15 cellular contexts compared by ENCODE assay signal in genomic region chr15:100284701-100285100, GRCh38. TPM values are rescaled to one million over a fixed set of nuclear protein-coding genes. Genes with fewer than 3 reads are reported as not detected.
DNase-seq lines count a peak whose midpoint lies in the region; ATAC-seq and TF ChIP-seq lines count a peak whose summit lies in the region.
"Had no signal": no experiment of that assay in that cellular context is flagged by ENCODE, and none has a peak within 500 bp of the region (broad histone marks: within the 10 kb centered on the region; RNA-seq: fewer than 3 reads in every experiment).

No MANE protein-coding gene starts in this region.

- DNase-seq in DMS53 (lab: John Stamatoyannopoulos, UW) (peak; percentile 11), DMS53 treated with DMSO at 0.1 percent for 48 hours (lab: John Stamatoyannopoulos, UW; ENCODE audit: unreplicated experiment) (no peak), esophagus muscularis mucosa (ENCODE audit: extremely low spot score) (peak; percentile 94), right lobe of liver (peak; percentile 84 to 93 (median 91)), stomach (peak; percentile 36), hepatic stellate cell (ENCODE audit: low spot score) (no peak), H7 (no peak), WERI-Rb-1 (no peak)
- DNase-seq: DMS79 treated with DMSO at 0.1 percent for 48 hours, NCI-H187 treated with DMSO at 0.1 percent for 48 hours, NCI-H524, nucleus accumbens had no signal

- peak; percentile 93 to 98 (median 96) for ATAC-seq in right lobe of liver
- ATAC-seq: stimulated activated effector memory CD8-positive, alpha-beta T cell treated with anti-CD3 and anti-CD28 coated beads, Interleukin-12 subunit alpha, Interleukin-12 subunit beta, amount 100 ng/mL, for 72 hours had no signal

- TF ChIP-seq POLR2A in esophagus muscularis mucosa (IDR thresholded peaks at IDR 0.05; ENCODE audit: low read depth) = no peak
- TF ChIP-seq POLR2A in right lobe of liver (IDR thresholded peaks at IDR 0.05) = no peak
- TF ChIP-seq POLR2A in stomach (IDR thresholded peaks at IDR 0.05) = no peak

- no peaks in the 10 kb centered on the region for H3K36me3 ChIP-seq in esophagus muscularis mucosa
- H3K36me3 ChIP-seq in right lobe of liver = no peaks in the 10 kb centered on the region
- H3K36me3 ChIP-seq in stomach = no peaks in the 10 kb centered on the region
- H3K36me3 ChIP-seq in H7 (replicated peaks; ENCODE audit: control insufficient read depth, insufficient read depth, low read length) = no peaks in the 10 kb centered on the region
- no peaks in the 10 kb centered on the region for H3K36me3 ChIP-seq in WERI-Rb-1

- intact Hi-C loops in esophagus muscularis mucosa (cut with DNase I) (no loop called here), right lobe of liver (cut with DNase I) (no loop called here), stomach (cut with DNase I; ENCODE audit: low total_unique reads) (no loop called here)

- H3K27ac ChIP-seq in esophagus muscularis mucosa (replicated peaks in 1 of 4) (peak overlapping the region; percentile 10 to 56 (median 32)), right lobe of liver (peak overlapping the region in 2 of 3 donors; percentile 36 to 41), stomach (no peak overlapping the region), WERI-Rb-1 (no peak overlapping the region)
- H3K27ac ChIP-seq: C4-2B had no signal

- peaks cover 0 to 30% (median 25%) of the 10 kb centered on the region in 4 donors for H3K4me1 ChIP-seq in esophagus muscularis mucosa
- peaks cover 0 to 19% (median 8%) of the 10 kb centered on the region in 4 donors for H3K4me1 ChIP-seq in right lobe of liver
- no peaks in the 10 kb centered on the region for H3K4me1 ChIP-seq in stomach

- H3K4me3 ChIP-seq in esophagus muscularis mucosa (no peak overlapping the region), right lobe of liver (no peak overlapping the region), stomach (no peak overlapping the region), H7 (ENCODE audit: insufficient read depth, low read depth, low read length) (no peak overlapping the region), WERI-Rb-1 (ENCODE audit: low read depth, low read length) (no peak overlapping the region)
- H3K4me3 ChIP-seq: skin epidermis had no signal

- WGBS in esophagus muscularis mucosa = 28% methylated on average over 6 of the region's 6 CpGs
- 14% methylated on average over 3 of the region's 6 CpGs for WGBS in right lobe of liver (ENCODE audit: insufficient coverage, low coverage, low lambda C conversion rate, missing lambda C conversion rate)
- 44 to 55% (median 49%) methylated on average over 6 of the region's 6 CpGs for WGBS in stomach, 5 donors

- TF ChIP-seq EP300 in esophagus muscularis mucosa (IDR thresholded peaks at IDR 0.05) = no peak
- TF ChIP-seq EP300 in stomach (IDR thresholded peaks at IDR 0.05) = no peak

- TF ChIP-seq CTCF in esophagus muscularis mucosa (IDR thresholded peaks at IDR 0.05) = no peak
- TF ChIP-seq CTCF in right lobe of liver (IDR thresholded peaks at IDR 0.05) = no peak
- TF ChIP-seq CTCF in stomach (IDR thresholded peaks at IDR 0.05) = no peak
- no peak for TF ChIP-seq CTCF in WERI-Rb-1 (IDR thresholded peaks at IDR 0.05; ENCODE audit: low read depth, low read length)

- H3K9me3 ChIP-seq in esophagus muscularis mucosa (no peaks in the 10 kb centered on the region), right lobe of liver (no peaks in the 10 kb centered on the region), stomach (peaks cover 0 to 5% (median 0%) of the 10 kb centered on the region in 4 donors), WERI-Rb-1 (ENCODE audit: severe bottlenecking) (no peaks in the 10 kb centered on the region)

- H3K27me3 ChIP-seq in esophagus muscularis mucosa = no peaks in the 10 kb centered on the region
- H3K27me3 ChIP-seq in right lobe of liver = no peaks in the 10 kb centered on the region
- no peaks in the 10 kb centered on the region for H3K27me3 ChIP-seq in stomach
- H3K27me3 ChIP-seq in H7 (ENCODE audit: control insufficient read depth, insufficient read depth, low read length) = no peaks in the 10 kb centered on the region
- H3K27me3 ChIP-seq in WERI-Rb-1 (ENCODE audit: insufficient read depth, low read depth, severe bottlenecking) = peaks cover 9% of the 10 kb centered on the region

RNA-seq across cellular contexts. Expression of gene ADAMTS17, which starts 57.1 kb away (rescaled TPM):
- total RNA-seq in esophagus muscularis mucosa = 10 to 100 TPM in 1 of 4 donors, 1 to 10 TPM in 3; 5.3 to 12.0 (median 6.6) TPM
- total RNA-seq in right lobe of liver = 10 to 100 TPM; 14.6 to 34.7 (median 24.2) TPM
- total RNA-seq in stomach = 10 to 100 TPM in 2 of 5 donors, 1 to 10 TPM in 3; 6.2 to 14.3 (median 9.3) TPM
- 1 to 10 TPM in 2 of 3 donors, under 1 TPM in 1; 0.31 to 1.5 (median 1.1) TPM for polyA plus RNA-seq in stomach
- total RNA-seq in H7 (2014; rRNA removed; shearing (Covaris generic)) = 0.55 and 2.3 TPM in 2 replicates

Comparison
In these comparisons a context has a peak if more than half of its experiments do, and no peak if none do; other contexts are left out.
1. DNase-seq: peak in DMS53 (single experiment), esophagus muscularis mucosa (single experiment), right lobe of liver (3 of 3) and stomach (single experiment); none in DMS53 treated with DMSO at 0.1 percent for 48 hours (single experiment), hepatic stellate cell (single experiment), H7 (single experiment) and WERI-Rb-1 (single experiment).
2. H3K27ac ChIP-seq: peak in esophagus muscularis mucosa (4 of 4) and right lobe of liver (2 of 3); none in stomach (0 of 5) and WERI-Rb-1 (single experiment).